8 cellular contexts compared by ENCODE assay signal in the genomic region with DNA sequence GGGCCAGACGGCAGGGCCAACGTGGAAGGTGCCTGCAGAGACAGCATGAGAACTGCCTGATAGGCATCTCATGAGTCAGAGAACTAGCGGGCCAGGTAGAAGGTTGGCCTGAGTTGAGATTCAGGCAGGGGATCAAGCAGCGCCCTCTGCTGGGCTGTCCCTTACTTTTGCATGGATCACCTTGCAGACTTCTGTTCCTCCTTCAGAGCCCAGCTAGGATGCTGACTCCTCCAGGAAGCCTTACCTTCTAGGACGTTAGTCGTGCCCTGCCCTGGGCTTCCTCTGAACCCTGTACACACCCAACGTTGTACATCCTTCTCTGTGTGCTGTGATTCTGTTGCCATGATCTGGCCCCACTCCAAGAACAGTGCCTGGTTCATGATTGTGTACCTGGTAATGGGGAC.
DNase-seq lines count a peak whose midpoint lies in the region; ATAC-seq and TF ChIP-seq lines count a peak whose summit lies in the region.

No MANE protein-coding gene starts in this region.

- no peaks in the 10 kb centered on the region for H3K36me3 ChIP-seq in DND-41 (ENCODE audit: insufficient read depth, low read length)

- H3K27me3 Mint-ChIP-seq in activated CD4-positive, alpha-beta memory T cell treated with anti-CD3 and anti-CD28 coated beads, Interleukin-2, amount 10 ng/mL, durations not matched to agents 7 days and 5 days = peaks cover 6% of the 10 kb centered on the region

- H3K4me3 ChIP-seq in DND-41 (ENCODE audit: low read depth in 1 of 2, low read length in 2 of 2) = no peak overlapping the region

- H2AFZ ChIP-seq in DND-41 (ENCODE audit: low read depth, low read length) = no peak overlapping the region

- ATAC-seq in DND-41 (ENCODE audit: insufficient read depth, low read depth) (no peak), sciatic nerve (no peak), GM19324 (IDR thresholded peaks at IDR 0.05; ENCODE audit: low FRiP score, unreplicated experiment) (no peak), HG02610 (IDR thresholded peaks at IDR 0.05; ENCODE audit: unreplicated experiment) (no peak)

- H3K36me3 Mint-ChIP-seq in activated CD4-positive, alpha-beta memory T cell treated with anti-CD3 and anti-CD28 coated beads, Interleukin-2, amount 10 ng/mL, durations not matched to agents 7 days and 5 days (ENCODE audit: low read depth) = no peaks in the 10 kb centered on the region

- no peak overlapping the region for H3K27ac Mint-ChIP-seq in activated CD4-positive, alpha-beta memory T cell treated with anti-CD3 and anti-CD28 coated beads, Interleukin-2, amount 10 ng/mL, durations not matched to agents 7 days and 5 days

- H3K27ac ChIP-seq in DND-41 (ENCODE audit: low read length) = no peak overlapping the region

- H3K9me3 ChIP-seq in DND-41 (ENCODE audit: insufficient read depth, low read length, severe bottlenecking) = no peaks in the 10 kb centered on the region

- intact Hi-C loops in sciatic nerve (cut with DNase I) = no loop called here

- POLR2A ChIA-PET in activated CD4-positive, alpha-beta memory T cell treated with anti-CD3 and anti-CD28 coated beads, Interleukin-2, amount 10 ng/mL, durations not matched to agents 7 days and 5 days (lab: Charles Lee) = no interaction called here

- peak; percentile 16 for DNase-seq in DND-41
- peak; percentile 78 for DNase-seq in HPDE6-E6E7 (ENCODE audit: extremely low spot score)
- peak; percentile 40 for DNase-seq in activated CD4-positive, alpha-beta memory T cell treated with anti-CD3 and anti-CD28 coated beads, Interleukin-2, amount 10 ng/mL, durations not matched to agents 7 days and 5 days
- peak; percentile 35 for DNase-seq in kidney glomerular epithelial cell (lab: John Stamatoyannopoulos, UW)
- no peak for DNase-seq in sciatic nerve (ENCODE audit: low spot score)
- no peak for DNase-seq in NCI-H1694 (lab: John Stamatoyannopoulos, UW)

- H3K4me2 ChIP-seq in DND-41 (ENCODE audit: insufficient read depth, low read length) = no peak overlapping the region

- no peaks in the 10 kb centered on the region for H3K9me3 Mint-ChIP-seq in activated CD4-positive, alpha-beta memory T cell treated with anti-CD3 and anti-CD28 coated beads, Interleukin-2, amount 10 ng/mL, durations not matched to agents 7 days and 5 days

- H3K4me3 Mint-ChIP-seq in activated CD4-positive, alpha-beta memory T cell treated with anti-CD3 and anti-CD28 coated beads, Interleukin-2, amount 10 ng/mL, durations not matched to agents 7 days and 5 days = no peak overlapping the region

- H3K27me3 ChIP-seq in DND-41 (ENCODE audit: insufficient read depth, low read length, poor library complexity) = peaks cover 7% of the 10 kb centered on the region

- TF ChIP-seq CTCF in DND-41 (IDR thresholded peaks at IDR 0.05; ENCODE audit: borderline replicate concordance, extremely low read depth, low read length, poor library complexity, severe bottlenecking) = peak; percentile 48

- no peaks in the 10 kb centered on the region for H3K4me1 ChIP-seq in DND-41 (ENCODE audit: insufficient read depth, low read length)

- H3K79me2 ChIP-seq in DND-41 (ENCODE audit: insufficient read depth, low read length) = no peaks in the 10 kb centered on the region

- CTCF ChIA-PET in activated CD4-positive, alpha-beta memory T cell treated with anti-CD3 and anti-CD28 coated beads, Interleukin-2, amount 10 ng/mL, durations not matched to agents 7 days and 5 days (lab: Charles Lee) = no interaction called here

- no peaks in the 10 kb centered on the region for H3K4me1 Mint-ChIP-seq in activated CD4-positive, alpha-beta memory T cell treated with anti-CD3 and anti-CD28 coated beads, Interleukin-2, amount 10 ng/mL, durations not matched to agents 7 days and 5 days

- H4K20me1 ChIP-seq in DND-41 (ENCODE audit: insufficient read depth, low read length) = peaks cover 8% of the 10 kb centered on the region; the same call in 1 of the 2 replicates

- H3K9ac ChIP-seq in DND-41 (ENCODE audit: low read depth, low read length) = no peak overlapping the region

Comparison
In these comparisons a context has a peak if more than half of its experiments do, and no peak if none do; other contexts are left out.
1. DNase-seq: peak in DND-41 (single experiment), HPDE6-E6E7 (single experiment), activated CD4-positive, alpha-beta memory T cell treated with anti-CD3 and anti-CD28 coated beads, Interleukin-2, amount 10 ng/mL, durations not matched to agents 7 days and 5 days (single experiment) and kidney glomerular epithelial cell (single experiment); none in sciatic nerve (single experiment) and NCI-H1694 (single experiment).